ENCODE assay signal across 29 cellular contexts in the genomic region with DNA sequence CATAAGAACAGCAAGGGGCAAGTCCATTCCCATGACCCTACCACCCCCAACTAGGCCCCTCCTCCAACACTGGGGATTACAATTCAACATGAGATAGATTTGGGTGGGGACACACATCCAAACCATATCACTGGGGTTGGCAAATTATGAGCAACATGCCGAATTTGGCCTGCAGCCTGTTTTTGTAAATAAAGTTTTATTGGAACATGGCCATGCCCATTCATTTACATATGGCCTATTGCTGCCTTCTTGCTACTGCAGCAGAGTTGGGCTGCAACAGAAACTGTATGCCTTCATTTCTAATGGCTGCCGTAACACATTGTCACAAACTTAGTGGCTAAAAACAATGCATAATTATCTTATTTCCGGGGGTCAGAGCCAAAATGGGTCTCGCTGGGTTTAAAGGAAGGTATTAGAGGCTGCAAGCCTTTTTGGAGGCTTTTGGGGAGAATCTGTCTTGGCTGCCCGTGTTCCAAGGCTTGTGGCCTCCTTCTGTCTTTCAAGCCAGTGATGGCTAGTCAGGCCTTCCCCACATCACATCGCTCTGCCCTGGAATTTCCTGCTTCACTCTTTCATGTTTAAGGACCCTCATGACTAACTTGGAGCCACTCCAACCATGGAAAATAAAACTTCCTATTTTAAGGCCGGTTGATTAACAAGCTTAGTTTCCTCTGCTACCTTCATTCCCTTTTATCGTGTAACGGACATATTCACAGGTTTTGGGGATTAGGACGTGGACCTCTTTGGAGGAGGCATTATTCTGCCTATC.
"Had no signal": no experiment of that assay in that cellular context is flagged by ENCODE, and none has a peak within 500 bp of the region (broad histone marks: within the 10 kb centered on the region; RNA-seq: fewer than 3 reads in every experiment).

No MANE protein-coding gene starts in this region.

- H3K9me3 Mint-ChIP-seq: stimulated activated effector memory CD8-positive, alpha-beta T cell treated with anti-CD3 and anti-CD28 coated beads, Interleukin-12 subunit alpha, Interleukin-12 subunit beta, amount 100 ng/mL, for 72 hours; stimulated activated naive CD8-positive, alpha-beta T cell treated with anti-CD3 and anti-CD28 coated beads, Interleukin-15, Interleukin-2, amounts not matched to agents 100 ng/mL and 50 ng/mL, for 24 hours had no signal

- H3K36me3 Mint-ChIP-seq: activated naive CD8-positive, alpha-beta T cell; stimulated activated effector memory CD8-positive, alpha-beta T cell treated with anti-CD3 and anti-CD28 coated beads, Interleukin-12 subunit alpha, Interleukin-12 subunit beta, amount 100 ng/mL, for 72 hours had no signal

- H3K27me3 ChIP-seq: cardiac muscle cell, foreskin keratinocyte, neutrophil, upper lobe of left lung, vagina had no signal

- H3K27me3 Mint-ChIP-seq: brain had no signal

- H3K4me3 Mint-ChIP-seq: activated naive CD8-positive, alpha-beta T cell; brain; naive B cell; nephron progenitor cell; stimulated activated effector memory CD8-positive, alpha-beta T cell treated with anti-CD3 and anti-CD28 coated beads, Interleukin-12 subunit alpha, Interleukin-12 subunit beta, amount 100 ng/mL, for 72 hours; stimulated activated naive CD8-positive, alpha-beta T cell treated with anti-CD3 and anti-CD28 coated beads, Interleukin-15, Interleukin-2, amounts not matched to agents 100 ng/mL and 50 ng/mL, for 24 hours had no signal

- H3K4me3 ChIP-seq: cardiac muscle cell, heart right ventricle, skin epidermis, thoracic aorta, upper lobe of left lung, vagina had no signal

- DNase-seq: activated CD4-positive, alpha-beta T cell treated with anti-CD3 and anti-CD28 coated beads for 4 hours; activated CD4-positive, alpha-beta T cell treated with anti-CD3 and anti-CD28 coated beads, Interleukin-2, amount 50 U/mL, for 4 hours; activated CD8-positive, alpha-beta memory T cell treated with anti-CD3 and anti-CD28 coated beads for 24 hours; activated effector memory CD4-positive, alpha-beta T cell treated with Interleukin-2 at 50 U/mL for 16 hours; activated naive CD4-positive, alpha-beta T cell treated with Interleukin-2 at 50 U/mL for 16 hours; anterior cingulate cortex; cerebellar nuclear complex; cortex of kidney; effector CD4-positive, alpha-beta T cell; foreskin keratinocyte; heart right ventricle; left ventricle myocardium superior; mammary epithelial cell; naive B cell; nephron progenitor cell; stimulated activated CD4-positive, alpha-beta T cell treated with anti-CD3 and anti-CD28 coated beads, Interleukin-12 subunit alpha, Interleukin-12 subunit beta, amount 100 ng/mL, for 4 hours; stimulated activated CD4-positive, alpha-beta T cell treated with anti-CD3 and anti-CD28 coated beads, Interleukin-4, amount 100 ng/mL, for 1 hour; upper lobe of left lung had no signal

- H3K27ac Mint-ChIP-seq: activated naive CD8-positive, alpha-beta T cell; naive B cell; nephron progenitor cell; stimulated activated effector memory CD8-positive, alpha-beta T cell treated with anti-CD3 and anti-CD28 coated beads, Interleukin-12 subunit alpha, Interleukin-12 subunit beta, amount 100 ng/mL, for 72 hours; stimulated activated naive CD8-positive, alpha-beta T cell treated with anti-CD3 and anti-CD28 coated beads, Interleukin-15, Interleukin-2, amounts not matched to agents 100 ng/mL and 50 ng/mL, for 24 hours had no signal

- FAIRE-seq: TTC549 had no signal

- H3K36me3 ChIP-seq: cardiac muscle cell, heart right ventricle, neutrophil, thoracic aorta, upper lobe of left lung, vagina had no signal

- H3K4me1 Mint-ChIP-seq: stimulated activated effector memory CD8-positive, alpha-beta T cell treated with anti-CD3 and anti-CD28 coated beads, Interleukin-12 subunit alpha, Interleukin-12 subunit beta, amount 100 ng/mL, for 72 hours had no signal

- ATAC-seq: foreskin keratinocyte; stimulated activated effector memory CD8-positive, alpha-beta T cell treated with anti-CD3 and anti-CD28 coated beads, Interleukin-12 subunit alpha, Interleukin-12 subunit beta, amount 100 ng/mL, for 72 hours had no signal

- H3K27ac ChIP-seq: cardiac muscle cell, foreskin keratinocyte, heart right ventricle, neutrophil, skin epidermis, thoracic aorta, upper lobe of left lung, vagina, VCaP had no signal

- H3K9me3 ChIP-seq: neutrophil, thoracic aorta, upper lobe of left lung, vagina had no signal

- H3K4me1 ChIP-seq: foreskin keratinocyte, upper lobe of left lung, vagina had no signal
